Comparison of ENCODE assay signal across 1 cellular context in genomic region chr12:52054231-52054837, GRCh38.
A peak's percentile ranks its signal among the peaks of the same experiment; 100 is the strongest.
TF ChIP-seq lines count a peak whose summit lies in the region.

No MANE protein-coding gene starts in this region.

TF ChIP-seq in IMR-90, 13 proteins besides CTCF, POLR2A, EP300 and RAD21 (continued from another document):
- TF ChIP-seq, protein P1, sequence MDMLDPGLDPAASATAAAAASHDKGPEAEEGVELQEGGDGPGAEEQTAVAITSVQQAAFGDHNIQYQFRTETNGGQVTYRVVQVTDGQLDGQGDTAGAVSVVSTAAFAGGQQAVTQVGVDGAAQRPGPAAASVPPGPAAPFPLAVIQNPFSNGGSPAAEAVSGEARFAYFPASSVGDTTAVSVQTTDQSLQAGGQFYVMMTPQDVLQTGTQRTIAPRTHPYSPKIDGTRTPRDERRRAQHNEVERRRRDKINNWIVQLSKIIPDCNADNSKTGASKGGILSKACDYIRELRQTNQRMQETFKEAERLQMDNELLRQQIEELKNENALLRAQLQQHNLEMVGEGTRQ (IDR thresholded peaks at IDR 0.05; ENCODE audit: low read depth, low read length): peak; percentile 71
- no peak for TF ChIP-seq MAFK (IDR thresholded peaks at IDR 0.05; ENCODE audit: low read depth, low read length)
- TF ChIP-seq BHLHE40 (IDR thresholded peaks at IDR 0.05; ENCODE audit: low read depth, low read length): no peak
- peak; percentile 8; the same call in 1 of the 2 replicates for TF ChIP-seq MAZ (IDR thresholded peaks at IDR 0.05; ENCODE audit: borderline replicate concordance, low read depth, low read length)
- 0 out of 2 replicates have a peak, but pooled peaks have one; percentile 79 for TF ChIP-seq CHD1 (IDR thresholded peaks at IDR 0.05; ENCODE audit: low read depth, low read length)
- no peak for TF ChIP-seq CEBPB (IDR thresholded peaks at IDR 0.05; ENCODE audit: low read depth, low read length)
- no peak for TF ChIP-seq RCOR1 (IDR thresholded peaks at IDR 0.05; ENCODE audit: insufficient replicate concordance, low read length)
- no peak for TF ChIP-seq SMC3 (IDR thresholded peaks at IDR 0.05; ENCODE audit: low read depth, low read length)
- TF ChIP-seq RFX5 (IDR thresholded peaks at IDR 0.05; ENCODE audit: low read depth, low read length): no peak
- TF ChIP-seq MXI1 (IDR thresholded peaks at IDR 0.05; ENCODE audit: borderline replicate concordance, low read depth, low read length): no peak
- no peak; the same call in 1 of the 2 replicates for TF ChIP-seq NFE2L2 (IDR thresholded peaks at IDR 0.05; ENCODE audit: low read depth, low read length)
